20 cellular contexts compared by ENCODE assay signal in the genomic region with DNA sequence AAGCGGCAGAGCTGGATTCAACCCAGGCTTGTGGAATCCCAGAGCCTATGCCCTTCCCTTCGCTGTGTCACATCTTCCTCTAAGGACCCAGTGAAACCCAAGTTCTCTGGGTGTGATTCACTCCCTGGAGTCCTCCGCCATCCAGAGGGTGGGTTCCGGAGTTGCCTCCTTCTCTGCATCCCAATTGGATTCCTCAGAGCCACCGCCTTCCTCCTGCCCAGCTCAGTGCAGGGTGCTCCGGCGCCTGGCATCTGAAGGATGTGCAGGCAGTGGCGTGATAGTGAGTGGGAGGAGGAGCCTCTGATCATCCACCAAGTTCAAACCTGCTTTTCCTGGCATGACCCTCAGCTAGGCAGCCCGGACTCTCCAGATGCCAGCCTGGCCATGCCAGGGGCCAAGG. TPM values are rescaled to one million over a fixed set of nuclear protein-coding genes. Genes with fewer than 3 reads are reported as not detected.
DNase-seq lines count a peak whose midpoint lies in the region; ATAC-seq and TF ChIP-seq lines count a peak whose summit lies in the region.
"Had no signal": no experiment of that assay in that cellular context is flagged by ENCODE, and none has a peak within 500 bp of the region (broad histone marks: within the 10 kb centered on the region; RNA-seq: fewer than 3 reads in every experiment).

No MANE protein-coding gene starts in this region.

- H3K4me1 ChIP-seq in neuronal stem cell (ENCODE audit: control insufficient read depth in 2 of 2, insufficient read depth in 1 of 2, low read depth in 1 of 2, low read length in 2 of 2), result no peaks in the 10 kb centered on the region
- H3K4me1 ChIP-seq: ascending aorta had no signal

- no peak overlapping the region for H4K8ac ChIP-seq in neuronal stem cell (ENCODE audit: low read depth, low read length)

- H3K9ac ChIP-seq in neuronal stem cell (ENCODE audit: low read depth, low read length, poor library complexity), result no peak overlapping the region

- peak overlapping the region; percentile 89 for H3K14ac ChIP-seq in neuronal stem cell (ENCODE audit: low read length)

- no peak overlapping the region for H4K91ac ChIP-seq in neuronal stem cell (ENCODE audit: low read depth, low read length, poor library complexity)

- no peaks in the 10 kb centered on the region for H3K36me3 ChIP-seq in neuronal stem cell (replicated peaks in 1 of 2; ENCODE audit: control insufficient read depth in 2 of 2, insufficient read depth in 2 of 2, low read length in 2 of 2)
- H3K36me3 ChIP-seq: ascending aorta, neutrophil had no signal

- ATAC-seq in SK-N-SH treated with all-trans-retinoic acid at 6 μM for 48 hours, result peak; percentile 94
- ATAC-seq in HG02884 (IDR thresholded peaks at IDR 0.05; ENCODE audit: unreplicated experiment), result no peak
- no peak for ATAC-seq in omental fat pad (ENCODE audit: low FRiP score)
- no peak for ATAC-seq in HG03460 (IDR thresholded peaks at IDR 0.05; ENCODE audit: unreplicated experiment)

- no peak overlapping the region for H3K4ac ChIP-seq in neuronal stem cell (ENCODE audit: low read length)

- H3K4me3 ChIP-seq in AG10803 (ENCODE audit: low read length) (no peak overlapping the region), neuronal stem cell (ENCODE audit: low read length in 2 of 2) (no peak overlapping the region)
- H3K4me3 ChIP-seq: ascending aorta had no signal

- peak overlapping the region; percentile 82 for H2BK120ac ChIP-seq in neuronal stem cell (ENCODE audit: low read depth, low read length)

- H2BK5ac ChIP-seq in neuronal stem cell (ENCODE audit: low read length), result no peak overlapping the region

- no peak overlapping the region for H2BK12ac ChIP-seq in neuronal stem cell (ENCODE audit: low read length)

- no peak overlapping the region for H3K27ac ChIP-seq in neuronal stem cell (replicated peaks; ENCODE audit: low read length)
- H3K27ac ChIP-seq: ascending aorta, neutrophil had no signal

- peak overlapping the region; percentile 73 for H2BK15ac ChIP-seq in neuronal stem cell (ENCODE audit: low read length)

- peak overlapping the region; percentile 61 for H2AK5ac ChIP-seq in neuronal stem cell (ENCODE audit: low read depth, low read length)

- no peaks in the 10 kb centered on the region for H3K79me1 ChIP-seq in neuronal stem cell (ENCODE audit: low read depth, low read length)

- H3K27me3 ChIP-seq in neuronal stem cell (ENCODE audit: control insufficient read depth in 3 of 3, insufficient read depth in 3 of 3, low read depth in 1 of 3, low read length in 3 of 3), result no peaks in the 10 kb centered on the region
- H3K27me3 ChIP-seq: ascending aorta had no signal

- peak overlapping the region; percentile 17 for H3K23ac ChIP-seq in neuronal stem cell (ENCODE audit: low read depth, low read length, poor library complexity)

- no peaks in the 10 kb centered on the region for H3K9me3 ChIP-seq in neuronal stem cell (replicated peaks in 1 of 2; ENCODE audit: control insufficient read depth in 2 of 2, insufficient read depth in 1 of 2, low read depth in 1 of 2, low read length in 2 of 2)
- H3K9me3 ChIP-seq: ascending aorta, neutrophil had no signal

- H3K4me2 ChIP-seq in neuronal stem cell (ENCODE audit: insufficient read depth, low read length, poor library complexity, severe bottlenecking), result no peak overlapping the region

- peak overlapping the region; percentile 48 for H3K18ac ChIP-seq in neuronal stem cell (ENCODE audit: low read length)

- H2AFZ ChIP-seq in neuronal stem cell (ENCODE audit: low read length), result no peak overlapping the region

- no peak for TF ChIP-seq CTCF in AG10803 (conservative IDR thresholded peaks at IDR 0.05; ENCODE audit: low read length)
- TF ChIP-seq CTCF in omental fat pad (IDR thresholded peaks at IDR 0.05), result no peak

- no CpG with 5 or more reads among the region's 9 CpGs for WGBS in neuronal stem cell (ENCODE audit: extremely low coverage in 2 of 2, insufficient read length in 2 of 2, insufficient replicate concordance in 1 of 2), 2 donors

- DNase-seq in AG10803 (ENCODE audit: low read depth) (peak; percentile 19), HT1080 (ENCODE audit: low read depth) (peak; percentile 77), neuronal stem cell (ENCODE audit: low spot score) (no peak), omental fat pad (ENCODE audit: low spot score) (no peak)
- DNase-seq in activated CD8-positive, alpha-beta memory T cell treated with anti-CD3 and anti-CD28 coated beads, Interleukin-2, amount 50 U/mL, for 48 hours, result no peak
- DNase-seq: activated B cell treated with CpG ODN at 0.5 μM for 24 hours; activated CD4-positive, alpha-beta memory T cell treated with anti-CD3 and anti-CD28 coated beads, Interleukin-2, amount 10 ng/mL, durations not matched to agents 7 days and 5 days; activated naive CD4-positive, alpha-beta T cell treated with anti-CD3 and anti-CD28 coated beads, Interleukin-2, amount 50 U/mL, for 16 hours; activated T-cell treated with anti-CD3 and anti-CD28 coated beads, Interleukin-2, amount 50 U/mL, for 24 hours; effector CD8-positive, alpha-beta T cell; HCEC 1CT; NCI-H1930; NCI-H524 treated with DMSO at 0.1 percent for 48 hours; stimulated activated CD4-positive, alpha-beta T cell treated with anti-CD3 and anti-CD28 coated beads, Interleukin-12 subunit alpha, Interleukin-12 subunit beta, amount 100 ng/mL, for 4 hours; stimulated activated CD8-positive, alpha-beta memory T cell treated with anti-CD3 and anti-CD28 coated beads, Interleukin-4, amount 100 ng/mL, for 48 hours had no signal

TF ChIP-seq in SK-N-SH treated with all-trans-retinoic acid at 6 μM for 48 hours, 23 proteins besides CTCF, POLR2A, EP300 and RAD21:
- TF ChIP-seq ISL1 (CRISPR knock-in tag; IDR thresholded peaks at IDR 0.05) (no peak), ZNF565 (CRISPR knock-in tag; conservative IDR thresholded peaks at IDR 0.05; ENCODE audit: low read depth) (no peak), RARB (CRISPR knock-in tag; IDR thresholded peaks at IDR 0.05) (no peak)

RNA-seq across cellular contexts. Expression of a gene that starts 20.8 kb away (rescaled TPM):
- 76.8 and 86.2 TPM in 2 replicates for total RNA-seq in HT1080 (2014; rRNA removed; shearing (Covaris generic))
- 91.6 and 98.7 TPM in 2 replicates for polyA plus RNA-seq in HT1080 (2015; cell fraction: cytosol; rRNA removed)
- 138 and 142 TPM in 2 replicates for polyA plus RNA-seq in HT1080 (2015; cell fraction: nucleus; rRNA removed)
- polyA plus RNA-seq in neuronal stem cell (2013, experiment 1 of 2), result 122 TPM
- 124 TPM for polyA plus RNA-seq in neuronal stem cell (2013, experiment 2 of 2)
- total RNA-seq in omental fat pad, result 10 to 100 TPM; 20.9 to 44.4 (median 26.6) TPM

Comparison
In these comparisons a context has a peak if more than half of its experiments do, and no peak if none do; other contexts are left out.
1. DNase-seq: peak in AG10803 (single experiment) and HT1080 (single experiment); none in neuronal stem cell (single experiment), activated CD8-positive, alpha-beta memory T cell treated with anti-CD3 and anti-CD28 coated beads, Interleukin-2, amount 50 U/mL, for 48 hours (single experiment) and omental fat pad (single experiment).